In genomic region chr13:39858794-39859193, GRCh38 we compare ENCODE assay signal across 1 cellular context.
TF ChIP-seq lines count a peak whose summit lies in the region.

No MANE protein-coding gene starts in this region.

TF ChIP-seq in GM23338, 12 proteins besides CTCF, POLR2A, EP300 and RAD21 (continued from another document):
- TF ChIP-seq REST (IDR thresholded peaks at IDR 0.05; ENCODE audit: unreplicated experiment) (no peak), NANOG (IDR thresholded peaks at IDR 0.05; ENCODE audit: borderline replicate concordance) (no peak), STAT1 (IDR thresholded peaks at IDR 0.05; ENCODE audit: unreplicated experiment) (no peak), POLR2AphosphoS5 (IDR thresholded peaks at IDR 0.05; ENCODE audit: low read depth) (no peak), ZNF331 (CRISPR knock-in tag; IDR thresholded peaks at IDR 0.05; ENCODE audit: low read depth) (no peak), CREB1 (CRISPR knock-in tag; IDR thresholded peaks at IDR 0.05; ENCODE audit: low read depth) (no peak), ZNF462 (CRISPR knock-in tag; IDR thresholded peaks at IDR 0.05) (no peak), EZH2phosphoT487 (IDR thresholded peaks at IDR 0.05; ENCODE audit: unreplicated experiment) (no peak), ZNF114 (CRISPR knock-in tag; IDR thresholded peaks at IDR 0.05) (no peak), JUNB (IDR thresholded peaks at IDR 0.05; ENCODE audit: unreplicated experiment) (no peak)
TF ChIP-seq in GM23338: peak in this region for 0.
